In genomic region chr3:80586338-80586737, GRCh38 we compare ENCODE assay signal across 24 cellular contexts.
"Had no signal": no experiment of that assay in that cellular context is flagged by ENCODE, and none has a peak within 500 bp of the region (broad histone marks: within the 10 kb centered on the region; RNA-seq: fewer than 3 reads in every experiment).

No MANE protein-coding gene starts in this region.

- H3K4me3 Mint-ChIP-seq: immature natural killer cell, mesothelial cell of epicardium had no signal

- H3K27ac Mint-ChIP-seq: immature natural killer cell, mesothelial cell of epicardium had no signal

- H3K79me2 ChIP-seq: hepatocyte had no signal

- H3K4me2 ChIP-seq: hepatocyte had no signal

- H3K9me3 ChIP-seq: esophagus muscularis mucosa, gastroesophageal sphincter, heart left ventricle, lower lobe of right lung, mucosa of descending colon had no signal

- H3K4me3 ChIP-seq: coronary artery, dorsolateral prefrontal cortex, esophagus muscularis mucosa, gastroesophageal sphincter, heart left ventricle, hepatocyte, left lung, lower lobe of right lung, mucosa of descending colon had no signal

- H3K27ac ChIP-seq: coronary artery, dorsolateral prefrontal cortex, esophagus muscularis mucosa, foreskin keratinocyte, gastroesophageal sphincter, heart left ventricle, hepatocyte, left lung, lower lobe of right lung had no signal

- H3K27me3 ChIP-seq: dorsolateral prefrontal cortex, esophagus muscularis mucosa, foreskin keratinocyte, gastroesophageal sphincter, heart left ventricle, hepatocyte, left lung had no signal

- ATAC-seq: foreskin keratinocyte, gastroesophageal sphincter, heart left ventricle, left colon, left lung, left ventricle myocardium superior, lower lobe of right lung, mucosa of descending colon had no signal

- H2AFZ ChIP-seq: hepatocyte had no signal

- DNase-seq: dermis blood vessel endothelial cell; dorsolateral prefrontal cortex; effector CD4-positive, alpha-beta T cell; effector memory CD4-positive, alpha-beta T cell; foreskin keratinocyte; heart left ventricle; hypothalamus; immature natural killer cell; kidney; kidney glomerular epithelial cell; left colon; left lung; left ventricle myocardium superior; lower lobe of right lung; mesenchymal stem cell; mucosa of descending colon had no signal

- FAIRE-seq: colon, endothelial cell of umbilical vein, frontal cortex, kidney had no signal

- H3K36me3 ChIP-seq: esophagus muscularis mucosa, gastroesophageal sphincter, heart left ventricle, left lung, lower lobe of right lung had no signal

- H3K4me1 ChIP-seq: esophagus muscularis mucosa, gastroesophageal sphincter, heart left ventricle, left lung, lower lobe of right lung had no signal

- H3K4me1 Mint-ChIP-seq: immature natural killer cell, mesothelial cell of epicardium had no signal
